ENCODE assay signal across 8 cellular contexts in the genomic region with DNA sequence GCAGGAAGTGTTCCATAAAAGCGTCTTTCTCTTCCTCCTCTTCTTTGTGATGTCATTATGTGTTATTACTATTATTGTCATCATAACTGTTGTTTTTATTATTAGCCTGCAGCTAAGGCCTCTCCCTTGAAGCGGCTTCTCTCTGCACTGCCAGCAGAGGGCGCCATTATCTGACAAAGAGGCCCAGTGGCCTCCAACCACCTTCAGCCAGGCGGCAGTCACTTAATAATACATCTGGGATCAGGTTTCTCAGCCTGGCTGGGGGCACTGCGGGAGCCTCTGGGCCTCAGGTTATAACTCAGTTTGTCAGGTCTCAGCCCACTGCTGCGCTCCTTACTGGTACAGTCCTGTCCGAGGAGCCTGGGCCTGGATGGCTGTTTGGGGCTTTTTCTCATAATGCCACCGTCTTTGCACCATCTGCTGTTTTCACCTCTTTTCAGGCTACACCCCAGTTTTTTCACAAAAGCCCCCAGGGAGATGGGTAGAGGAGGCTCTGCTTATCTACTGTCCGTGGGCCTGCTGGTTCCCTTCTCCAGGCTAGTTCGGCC.
A peak's percentile ranks its signal among the peaks of the same experiment; 100 is the strongest.
DNase-seq lines count a peak whose midpoint lies in the region; ATAC-seq and TF ChIP-seq lines count a peak whose summit lies in the region.

No MANE protein-coding gene starts in this region.

- WGBS in esophagus squamous epithelium, 2 donors, result 27 to 34% methylated on average over 9 to 10 of the region's 10 CpGs
- WGBS in neuronal stem cell (ENCODE audit: extremely low coverage in 2 of 2, insufficient read length in 2 of 2, insufficient replicate concordance in 1 of 2), 2 donors, result no CpG with 5 or more reads among the region's 10 CpGs

- H3K14ac ChIP-seq in neuronal stem cell (ENCODE audit: low read length), result no peak overlapping the region

- CTCF ChIA-PET in activated CD4-positive, alpha-beta T cell treated with anti-CD3 and anti-CD28 coated beads, Interleukin-2, amount 10 ng/mL, durations not matched to agents 7 days and 5 days (lab: Charles Lee), result interaction anchor here (0.6 to 0.8 kb wide), 3 partner anchors 16 to 177 kb away, joined by 3 to 4 read pairs (median 3); no protein-coding TSS in a partner anchor

- peak overlapping the region; percentile 69 for H3K18ac ChIP-seq in neuronal stem cell (ENCODE audit: low read length)

- H3K9ac ChIP-seq in neuronal stem cell (ENCODE audit: low read depth, low read length, poor library complexity), result no peak overlapping the region

- H3K27me3 Mint-ChIP-seq in activated CD4-positive, alpha-beta T cell treated with anti-CD3 and anti-CD28 coated beads, Interleukin-2, amount 10 ng/mL, durations not matched to agents 7 days and 5 days, result peaks cover 9% of the 10 kb centered on the region

- intact Hi-C loops in esophagus squamous epithelium (cut with DNase I), result no loop called here

- H2BK12ac ChIP-seq in neuronal stem cell (ENCODE audit: low read length), result no peak overlapping the region

- peak overlapping the region; percentile 10 for H2AK5ac ChIP-seq in neuronal stem cell (ENCODE audit: low read depth, low read length)

- DNase-seq in ELF-1 (ENCODE audit: low read depth, low spot score) (peak; percentile 95), NCI-H510A treated with DMSO at 0.1 percent for 48 hours (lab: John Stamatoyannopoulos, UW) (peak; percentile 86), esophagus squamous epithelium (lab: John Stamatoyannopoulos, UW) (no peak), neuronal stem cell (ENCODE audit: low spot score) (peak; percentile 75)
- peak; percentile 61 for DNase-seq in activated CD4-positive, alpha-beta T cell treated with anti-CD3 and anti-CD28 coated beads, Interleukin-2, amount 10 ng/mL, durations not matched to agents 7 days and 5 days

- H3K9me3 Mint-ChIP-seq in activated CD4-positive, alpha-beta T cell treated with anti-CD3 and anti-CD28 coated beads, Interleukin-2, amount 10 ng/mL, durations not matched to agents 7 days and 5 days, result no peaks in the 10 kb centered on the region

- no peak overlapping the region for H3K23ac ChIP-seq in neuronal stem cell (ENCODE audit: low read depth, low read length, poor library complexity)

- H3K4ac ChIP-seq in neuronal stem cell (ENCODE audit: low read length), result no peak overlapping the region

- H3K4me3 ChIP-seq in esophagus squamous epithelium, result no peak overlapping the region
- no peak overlapping the region for H3K4me3 ChIP-seq in neuronal stem cell (ENCODE audit: low read length in 2 of 2)

- POLR2A ChIA-PET in activated CD4-positive, alpha-beta T cell treated with anti-CD3 and anti-CD28 coated beads, Interleukin-2, amount 10 ng/mL, durations not matched to agents 7 days and 5 days (lab: Charles Lee), result no interaction called here

- H3K36me3 ChIP-seq in esophagus squamous epithelium (no peaks in the 10 kb centered on the region), neuronal stem cell (replicated peaks in 1 of 2; ENCODE audit: control insufficient read depth in 2 of 2, insufficient read depth in 2 of 2, low read length in 2 of 2) (no peaks in the 10 kb centered on the region)

- peaks cover 4% of the 10 kb centered on the region for H3K4me1 Mint-ChIP-seq in activated CD4-positive, alpha-beta T cell treated with anti-CD3 and anti-CD28 coated beads, Interleukin-2, amount 10 ng/mL, durations not matched to agents 7 days and 5 days

- H2AFZ ChIP-seq in neuronal stem cell (ENCODE audit: low read length), result no peak overlapping the region

- no peak overlapping the region for H2BK120ac ChIP-seq in neuronal stem cell (ENCODE audit: low read depth, low read length)

- H2BK15ac ChIP-seq in neuronal stem cell (ENCODE audit: low read length), result no peak overlapping the region

- peak; percentile 32 to 86 (median 72) for TF ChIP-seq CTCF in esophagus squamous epithelium (IDR thresholded peaks at IDR 0.05)

- ATAC-seq in HG02759 (IDR thresholded peaks at IDR 0.05; ENCODE audit: unreplicated experiment), result peak; percentile 69
- no peak for ATAC-seq in HG02623 (IDR thresholded peaks at IDR 0.05; ENCODE audit: unreplicated experiment)
- no peak for ATAC-seq in HG02884 (IDR thresholded peaks at IDR 0.05; ENCODE audit: unreplicated experiment)

- peak overlapping the region; percentile 54 for H4K91ac ChIP-seq in neuronal stem cell (ENCODE audit: low read depth, low read length, poor library complexity)

- peak overlapping the region; percentile 21 for H3K4me2 ChIP-seq in neuronal stem cell (ENCODE audit: insufficient read depth, low read length, poor library complexity, severe bottlenecking)

- H3K4me1 ChIP-seq in esophagus squamous epithelium (no peaks in the 10 kb centered on the region), neuronal stem cell (ENCODE audit: control insufficient read depth in 2 of 2, insufficient read depth in 1 of 2, low read depth in 1 of 2, low read length in 2 of 2) (peaks cover 0 to 17% of the 10 kb centered on the region in 2 donors)

- H3K27ac Mint-ChIP-seq in activated CD4-positive, alpha-beta T cell treated with anti-CD3 and anti-CD28 coated beads, Interleukin-2, amount 10 ng/mL, durations not matched to agents 7 days and 5 days, result no peak overlapping the region

- no peak overlapping the region for H4K8ac ChIP-seq in neuronal stem cell (ENCODE audit: low read depth, low read length)

- no peak overlapping the region for H3K4me3 Mint-ChIP-seq in activated CD4-positive, alpha-beta T cell treated with anti-CD3 and anti-CD28 coated beads, Interleukin-2, amount 10 ng/mL, durations not matched to agents 7 days and 5 days

- H3K79me1 ChIP-seq in neuronal stem cell (ENCODE audit: low read depth, low read length), result no peaks in the 10 kb centered on the region

- H3K9me3 ChIP-seq in esophagus squamous epithelium (no peaks in the 10 kb centered on the region), neuronal stem cell (replicated peaks in 1 of 2; ENCODE audit: control insufficient read depth in 2 of 2, insufficient read depth in 1 of 2, low read depth in 1 of 2, low read length in 2 of 2) (no peaks in the 10 kb centered on the region)

- H2BK5ac ChIP-seq in neuronal stem cell (ENCODE audit: low read length), result peak overlapping the region; percentile 96

- H3K27me3 ChIP-seq in esophagus squamous epithelium, result peaks cover 0 to 83% (median 0%) of the 10 kb centered on the region in 4 donors
- no peaks in the 10 kb centered on the region for H3K27me3 ChIP-seq in neuronal stem cell (ENCODE audit: control insufficient read depth in 3 of 3, insufficient read depth in 3 of 3, low read depth in 1 of 3, low read length in 3 of 3)

- H3K36me3 Mint-ChIP-seq in activated CD4-positive, alpha-beta T cell treated with anti-CD3 and anti-CD28 coated beads, Interleukin-2, amount 10 ng/mL, durations not matched to agents 7 days and 5 days (ENCODE audit: low read depth), result no peaks in the 10 kb centered on the region

- no peak for TF ChIP-seq POLR2A in esophagus squamous epithelium (IDR thresholded peaks at IDR 0.05)

- H3K27ac ChIP-seq in esophagus squamous epithelium (no peak overlapping the region), neuronal stem cell (replicated peaks; ENCODE audit: low read length) (no peak overlapping the region)
